ENCODE assay signal across 8 cellular contexts in the genomic region with DNA sequence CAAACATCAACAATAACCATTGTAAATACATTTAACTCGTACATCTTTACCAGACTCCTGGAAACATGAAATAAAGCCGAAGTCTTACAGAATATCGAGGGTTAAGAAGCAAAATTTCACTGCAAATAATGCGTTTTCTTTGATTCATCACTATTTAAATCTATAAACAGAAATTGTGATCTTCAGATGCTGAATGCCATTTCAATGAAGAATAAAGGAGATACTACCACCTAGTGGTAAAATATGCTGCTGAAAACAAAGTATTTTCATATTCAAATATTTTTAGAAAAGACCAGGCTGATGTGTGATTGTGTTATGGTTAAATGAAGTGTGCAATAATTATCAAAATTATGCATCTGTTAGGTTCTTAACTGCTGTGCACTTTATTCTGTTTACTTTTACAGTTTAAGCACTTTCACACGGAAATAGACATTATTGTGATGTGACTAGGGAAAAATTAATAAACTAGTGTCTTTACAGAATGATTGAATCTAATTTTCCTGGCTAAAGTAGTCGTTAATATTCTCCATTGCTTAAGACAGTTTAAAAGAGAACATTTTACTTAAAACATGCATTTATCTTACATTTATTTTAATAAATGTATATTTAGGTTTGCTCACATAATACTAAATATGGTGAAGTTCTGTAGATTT.
A peak's percentile ranks its signal among the peaks of the same experiment; 100 is the strongest.
DNase-seq lines count a peak whose midpoint lies in the region; ATAC-seq and TF ChIP-seq lines count a peak whose summit lies in the region.

No MANE protein-coding gene starts in this region.

- no peak overlapping the region for H3K9ac ChIP-seq in SK-N-SH

- WGBS in SK-N-SH (ENCODE audit: low lambda C conversion rate), result 15% methylated on average over 6 of the region's 6 CpGs
- 24 to 26% methylated on average over 6 of the region's 6 CpGs for WGBS in aorta, 2 donors

- intact Hi-C loops in aorta (cut with DNase I), result loop anchor here in 1 of 2 donors (10.0 kb wide), 1 partner anchor 659 kb away; no protein-coding TSS in a partner anchor

- no peaks in the 10 kb centered on the region for H3K79me2 ChIP-seq in SK-N-SH (ENCODE audit: insufficient read depth)

- peak; percentile 62 for TF ChIP-seq CTCF in LNCAP (IDR thresholded peaks at IDR 0.05)
- peak; percentile 85 for TF ChIP-seq CTCF in SK-N-SH (IDR thresholded peaks at IDR 0.05)

- H3K4me1 ChIP-seq in SK-N-SH (ENCODE audit: control insufficient read depth in 1 of 2, insufficient read depth in 2 of 2, low read depth in 1 of 2, low read length in 1 of 2), result no peaks in the 10 kb centered on the region; a peak in 1 of 4 replicates
- no peaks in the 10 kb centered on the region for H3K4me1 ChIP-seq in aorta (ENCODE audit: control insufficient read depth in 1 of 2, insufficient read depth in 2 of 2, low read length in 2 of 2)

- ATAC-seq in aorta (ENCODE audit: low FRiP score), result no peak

- H3K4me2 ChIP-seq in SK-N-SH, result no peak overlapping the region

- no peaks in the 10 kb centered on the region for H3F3A ChIP-seq in SK-N-SH (replicated peaks; ENCODE audit: insufficient read depth)

- TF ChIP-seq EP300 in SK-N-SH (IDR thresholded peaks at IDR 0.05; ENCODE audit: borderline replicate concordance in 1 of 2, low read depth in 1 of 2, low read length in 1 of 2), result no peak

- H3K27me3 ChIP-seq in SK-N-SH (ENCODE audit: insufficient read depth), result no peaks in the 10 kb centered on the region
- H3K27me3 ChIP-seq in aorta (ENCODE audit: control insufficient read depth in 1 of 2, insufficient read depth in 2 of 2, low read length in 1 of 2), result no peaks in the 10 kb centered on the region

- peak overlapping the region; percentile 40 for H2AFZ ChIP-seq in SK-N-SH (ENCODE audit: low read depth)

- H3K36me3 ChIP-seq in SK-N-SH (replicated peaks in 1 of 2; ENCODE audit: control insufficient read depth in 1 of 2, insufficient read depth in 2 of 2, low read length in 1 of 2), result no peaks in the 10 kb centered on the region
- no peaks in the 10 kb centered on the region for H3K36me3 ChIP-seq in aorta (ENCODE audit: control insufficient read depth in 1 of 2, insufficient read depth in 2 of 2, low read length in 1 of 2)

- CTCF ChIA-PET in SK-N-SH (lab: Yijun Ruan, JAX), result interaction anchor here (0.7 to 1.3 kb wide), 6 partner anchors 11 to 846 kb away, joined by 3 to 4 read pairs (median 3); no protein-coding TSS in a partner anchor

- DNase-seq in Caki2 (ENCODE audit: low read depth) (peak; percentile 4), SK-N-SH (peak; percentile 16), left kidney (ENCODE audit: low read depth, low spot score) (peak; percentile 7), aorta (no peak), DMS153 (lab: John Stamatoyannopoulos, UW) (no peak), NCI-H187 treated with DMSO at 0.1 percent for 48 hours (lab: John Stamatoyannopoulos, UW) (no peak)
- DNase-seq in effector CD8-positive, alpha-beta T cell (lab: John Stamatoyannopoulos, UW), result no peak

- POLR2A ChIA-PET in SK-N-SH (lab: Yijun Ruan, JAX), result no interaction called here

- no peaks in the 10 kb centered on the region for H4K20me1 ChIP-seq in SK-N-SH (ENCODE audit: insufficient read depth)

- no peak overlapping the region; a peak in 1 of 4 replicates for H3K4me3 ChIP-seq in SK-N-SH (ENCODE audit: low read depth in 2 of 2, low read length in 1 of 2)
- no peak overlapping the region for H3K4me3 ChIP-seq in aorta (ENCODE audit: low read length in 2 of 2)

- no peak overlapping the region for H3K27ac ChIP-seq in SK-N-SH (ENCODE audit: low read depth in 2 of 2, low read length in 1 of 2)
- no peak overlapping the region for H3K27ac ChIP-seq in aorta (ENCODE audit: low read depth in 1 of 2, low read length in 2 of 2)

- in situ Hi-C loops in Caki2 (cut with HindIII; ENCODE audit: low pct_unique_long_range_greater_than_20kb, low sequenced_read_pairs), result no loop called here

- TF ChIP-seq RAD21 in SK-N-SH (IDR thresholded peaks at IDR 0.05; ENCODE audit: low read length), result peak; percentile 80

- H3K9me3 ChIP-seq in SK-N-SH (no peaks in the 10 kb centered on the region), aorta (ENCODE audit: control insufficient read depth, low read length) (no peaks in the 10 kb centered on the region)

- H3K9me2 ChIP-seq in SK-N-SH, result no peaks in the 10 kb centered on the region; the same call in 1 of the 2 replicates

TF ChIP-seq in SK-N-SH, 30 proteins besides CTCF, POLR2A, EP300 and RAD21:
- TF ChIP-seq SMC3 (IDR thresholded peaks at IDR 0.05; ENCODE audit: low read depth, low read length) (peak; percentile 46), EZH2phosphoT487 (IDR thresholded peaks at IDR 0.05; ENCODE audit: borderline replicate concordance, low read depth) (no peak), USF2 (IDR thresholded peaks at IDR 0.05; ENCODE audit: borderline replicate concordance, low read depth, low read length) (no peak), GATA2 (CRISPR knock-in tag; IDR thresholded peaks at IDR 0.05) (no peak)

Comparison
In these comparisons a context has a peak if more than half of its experiments do, and no peak if none do; other contexts are left out.
1. DNase-seq: peak in Caki2 (single experiment), SK-N-SH (single experiment) and left kidney (single experiment); none in aorta (0 of 2), DMS153 (single experiment), NCI-H187 treated with DMSO at 0.1 percent for 48 hours (single experiment) and effector CD8-positive, alpha-beta T cell (single experiment).